ENCODE assay signal across 10 cellular contexts in genomic region chr15:101115887-101116680, GRCh38.
DNase-seq lines count a peak whose midpoint lies in the region; ATAC-seq and TF ChIP-seq lines count a peak whose summit lies in the region.
"Had no signal": no experiment of that assay in that cellular context is flagged by ENCODE, and none has a peak within 500 bp of the region (broad histone marks: within the 10 kb centered on the region; RNA-seq: fewer than 3 reads in every experiment).

No MANE protein-coding gene starts in this region.

- POLR2A ChIA-PET in activated CD8-positive, alpha-beta T cell treated with anti-CD3 and anti-CD28 coated beads, Interleukin-2, amount 10 ng/mL, durations not matched to agents 7 days and 5 days (lab: Charles Lee), result interaction anchor here (0.9 to 1.4 kb wide), 2 partner anchors 10 to 134 kb away, joined by 3 to 4 read pairs; no protein-coding TSS in a partner anchor
- POLR2A ChIA-PET in PC-3 (lab: Charles Lee; ENCODE audit: unreplicated experiment), result no interaction called here

- peak overlapping the region; percentile 76 for H3K27ac Mint-ChIP-seq in activated CD8-positive, alpha-beta T cell treated with anti-CD3 and anti-CD28 coated beads, Interleukin-2, amount 10 ng/mL, durations not matched to agents 7 days and 5 days

- no peaks in the 10 kb centered on the region for H3K27me3 ChIP-seq in GM23248 (replicated peaks; ENCODE audit: insufficient read depth)
- H3K27me3 ChIP-seq in spleen (replicated peaks in 1 of 7), result peaks cover 0 to 9% (median 0%) of the 10 kb centered on the region in 7 donors
- no peaks in the 10 kb centered on the region for H3K27me3 ChIP-seq in PC-3 (ENCODE audit: low read length)

- TF ChIP-seq POLR2A in spleen (IDR thresholded peaks at IDR 0.05), result no peak

- TF ChIP-seq CTCF in spleen (IDR thresholded peaks at IDR 0.05 in 8 of 11, conservative IDR thresholded peaks at IDR 0.05 in 3 of 11) (no peak), PC-3 (conservative IDR thresholded peaks at IDR 0.05; ENCODE audit: low read depth, low read length) (no peak)

- intact Hi-C loops in spleen (cut with DNase I; ENCODE audit: low total_unique reads), result no loop called here
- intact Hi-C loops in PC-3 (cut with micrococcal nuclease), result no loop called here

- no peaks in the 10 kb centered on the region for H3K9me3 Mint-ChIP-seq in activated CD8-positive, alpha-beta T cell treated with anti-CD3 and anti-CD28 coated beads, Interleukin-2, amount 10 ng/mL, durations not matched to agents 7 days and 5 days (ENCODE audit: insufficient read depth)

- H3K79me2 ChIP-seq in GM23248 (ENCODE audit: insufficient read depth) (no peaks in the 10 kb centered on the region), PC-3 (ENCODE audit: low read length) (no peaks in the 10 kb centered on the region)

- H3K4me3 Mint-ChIP-seq in activated CD8-positive, alpha-beta T cell treated with anti-CD3 and anti-CD28 coated beads, Interleukin-2, amount 10 ng/mL, durations not matched to agents 7 days and 5 days, result no peak overlapping the region

- no peaks in the 10 kb centered on the region for H4K20me1 ChIP-seq in GM23248 (ENCODE audit: insufficient read depth)
- no peaks in the 10 kb centered on the region for H4K20me1 ChIP-seq in PC-3 (ENCODE audit: low read length)

- in situ Hi-C loops in GM23248 (cut with MboI), result no loop called here

- H3K9ac ChIP-seq in GM23248, result peak overlapping the region; percentile 54
- no peak overlapping the region for H3K9ac ChIP-seq in PC-3 (ENCODE audit: low read length)

- H3K36me3 ChIP-seq in GM23248 (ENCODE audit: low read depth), result no peaks in the 10 kb centered on the region
- no peaks in the 10 kb centered on the region for H3K36me3 ChIP-seq in spleen
- H3K36me3 ChIP-seq in PC-3 (ENCODE audit: low read depth, low read length), result no peaks in the 10 kb centered on the region

- H3F3A ChIP-seq in GM23248 (ENCODE audit: insufficient read depth), result 0 out of 2 replicates have a peak, but pooled peaks cover 5% of the 10 kb centered on the region
- H3F3A ChIP-seq in PC-3 (ENCODE audit: low read length, unreplicated experiment), result no peaks in the 10 kb centered on the region

- WGBS in GM23248 (ENCODE audit: low coverage in 1 of 2, low lambda C conversion rate in 2 of 2, missing lambda C conversion rate in 2 of 2), 2 experiments, result 10 to 14% methylated on average over 16 to 17 of the region's 17 CpGs
- 30 to 47% (median 42%) methylated on average over 17 of the region's 17 CpGs for WGBS in spleen, 5 donors

- H3K4me2 ChIP-seq in GM23248 (ENCODE audit: unreplicated experiment) (peak overlapping the region; percentile 40), PC-3 (ENCODE audit: low read length) (no peak overlapping the region)

- DNase-seq in GM23248 (peak; percentile 86), iris pigment epithelial cell (ENCODE audit: low read depth) (peak; percentile 34), spleen (peak; percentile 76), PC-3 (no peak), activated gamma-delta T cell (lab: John Stamatoyannopoulos, UW) (no peak), SHP77 treated with DMSO at 0.1 percent for 48 hours (lab: John Stamatoyannopoulos, UW) (no peak)
- no peak for DNase-seq in activated CD8-positive, alpha-beta T cell treated with anti-CD3 and anti-CD28 coated beads, Interleukin-2, amount 10 ng/mL, durations not matched to agents 7 days and 5 days
- DNase-seq: activated gamma-delta T cell treated with Interleukin-2 at 50 U/mL for 16 hours, trophoblast cell had no signal

- no peak for ATAC-seq in activated CD8-positive, alpha-beta T cell treated with anti-CD3 and anti-CD28 coated beads, Interleukin-2, amount 10 ng/mL, durations not matched to agents 7 days and 5 days
- ATAC-seq in GM18873 (IDR thresholded peaks at IDR 0.05; ENCODE audit: low FRiP score, unreplicated experiment) (no peak), PC-3 (no peak)

- H2AFZ ChIP-seq in GM23248, result peak overlapping the region; percentile 72
- no peak overlapping the region for H2AFZ ChIP-seq in PC-3 (ENCODE audit: low read length)

- peaks cover 17% of the 10 kb centered on the region for H3K4me1 Mint-ChIP-seq in activated CD8-positive, alpha-beta T cell treated with anti-CD3 and anti-CD28 coated beads, Interleukin-2, amount 10 ng/mL, durations not matched to agents 7 days and 5 days (ENCODE audit: low read depth)

- H3K9me2 ChIP-seq in GM23248 (ENCODE audit: insufficient read depth) (no peaks in the 10 kb centered on the region), PC-3 (replicated peaks; ENCODE audit: low read length) (no peaks in the 10 kb centered on the region)

- CTCF ChIA-PET in activated CD8-positive, alpha-beta T cell treated with anti-CD3 and anti-CD28 coated beads, Interleukin-2, amount 10 ng/mL, durations not matched to agents 7 days and 5 days (lab: Charles Lee), result interaction anchor here (1.0 to 1.5 kb wide), 3 partner anchors 15 to 108 kb away, joined by 3 to 5 read pairs (median 3); no protein-coding TSS in a partner anchor
- CTCF ChIA-PET in PC-3 (lab: Charles Lee), result no interaction called here

- H3K36me3 Mint-ChIP-seq in activated CD8-positive, alpha-beta T cell treated with anti-CD3 and anti-CD28 coated beads, Interleukin-2, amount 10 ng/mL, durations not matched to agents 7 days and 5 days (ENCODE audit: low read depth), result no peaks in the 10 kb centered on the region

- BruUV-seq in PC-3 (replicated peaks; lab: Mats Ljungman, UMichigan), result no TSS peak

- H3K27ac ChIP-seq in GM23248, result peak overlapping the region; percentile 77
- H3K27ac ChIP-seq in spleen, result peak overlapping the region in 5 of 8 donors; percentile 35 to 48 (median 38)
- H3K27ac ChIP-seq in PC-3 (ENCODE audit: low read length), result no peak overlapping the region

- H3K27me3 Mint-ChIP-seq in activated CD8-positive, alpha-beta T cell treated with anti-CD3 and anti-CD28 coated beads, Interleukin-2, amount 10 ng/mL, durations not matched to agents 7 days and 5 days (ENCODE audit: low read depth), result no peaks in the 10 kb centered on the region

- H3K4me3 ChIP-seq in GM23248 (no peak overlapping the region), spleen (no peak overlapping the region), PC-3 (ENCODE audit: low read length) (no peak overlapping the region)

- H3K4me1 ChIP-seq in GM23248 (ENCODE audit: insufficient read depth), result peaks cover 18% of the 10 kb centered on the region
- peaks cover 0 to 22% (median 16%) of the 10 kb centered on the region in 6 donors for H3K4me1 ChIP-seq in spleen
- no peaks in the 10 kb centered on the region for H3K4me1 ChIP-seq in PC-3 (ENCODE audit: insufficient read depth, low read length)

- H3K9me3 ChIP-seq in GM23248 (ENCODE audit: low read depth), result no peaks in the 10 kb centered on the region
- no peaks in the 10 kb centered on the region for H3K9me3 ChIP-seq in spleen
- H3K9me3 ChIP-seq in PC-3 (ENCODE audit: low read length), result no peaks in the 10 kb centered on the region

Comparison
In these comparisons a context has a peak if more than half of its experiments do, and no peak if none do; other contexts are left out.
1. DNase-seq: peak in GM23248 (single experiment), iris pigment epithelial cell (single experiment) and spleen (single experiment); none in activated CD8-positive, alpha-beta T cell treated with anti-CD3 and anti-CD28 coated beads, Interleukin-2, amount 10 ng/mL, durations not matched to agents 7 days and 5 days (single experiment), PC-3 (single experiment), activated gamma-delta T cell (single experiment) and SHP77 treated with DMSO at 0.1 percent for 48 hours (single experiment).